In genomic region chrX:32851556-32851955, GRCh38 we compare ENCODE assay signal across 30 cellular contexts.
"Had no signal": no experiment of that assay in that cellular context is flagged by ENCODE, and none has a peak within 500 bp of the region (broad histone marks: within the 10 kb centered on the region; RNA-seq: fewer than 3 reads in every experiment).

No MANE protein-coding gene starts in this region.

- H3K9me3 ChIP-seq: breast epithelium had no signal

- H3K4me1 ChIP-seq: body of pancreas, breast epithelium had no signal

- H3K27me3 ChIP-seq: body of pancreas, brain microvascular endothelial cell had no signal

- ATAC-seq: activated CD8-positive, alpha-beta memory T cell treated with anti-CD3 and anti-CD28 coated beads, Interleukin-2, amount 10 ng/mL, durations not matched to agents 7 days and 5 days; activated CD8-positive, alpha-beta T cell treated with anti-CD3 and anti-CD28 coated beads, Interleukin-2, amount 10 ng/mL, durations not matched to agents 7 days and 5 days; activated naive CD8-positive, alpha-beta T cell treated with anti-CD3 and anti-CD28 coated beads, Interleukin-2, amount 50 U/mL, for 24 hours; body of pancreas had no signal

- H3K36me3 ChIP-seq: brain microvascular endothelial cell, breast epithelium had no signal

- FAIRE-seq: TTC549 had no signal

- DNase-seq: activated B cell treated with CpG ODN at 0.5 μM for 24 hours; activated CD4-positive, alpha-beta memory T cell treated with anti-CD3 and anti-CD28 coated beads, Interleukin-2, amount 10 ng/mL, durations not matched to agents 7 days and 5 days; activated CD4-positive, alpha-beta T cell treated with anti-CD3 and anti-CD28 coated beads for 4 hours; activated CD4-positive, alpha-beta T cell treated with anti-CD3 and anti-CD28 coated beads, Interleukin-2, amount 10 ng/mL, durations not matched to agents 24 days and 14 days; activated CD4-positive, alpha-beta T cell treated with anti-CD3 and anti-CD28 coated beads, Interleukin-2, amount 50 U/mL, for 48 hours; activated CD4-positive, CD25-positive, alpha-beta regulatory T cell treated with anti-CD3 and anti-CD28 coated beads, Interleukin-2, amount 50 U/mL, for 72 hours; activated CD8-positive, alpha-beta memory T cell treated with anti-CD3 and anti-CD28 coated beads for 24 hours; activated CD8-positive, alpha-beta memory T cell treated with anti-CD3 and anti-CD28 coated beads, Interleukin-2, amount 10 ng/mL, durations not matched to agents 7 days and 5 days; activated CD8-positive, alpha-beta memory T cell treated with anti-CD3 and anti-CD28 coated beads, Interleukin-2, amount 50 U/mL, for 48 hours; activated CD8-positive, alpha-beta T cell treated with anti-CD3 and anti-CD28 coated beads, Interleukin-2, amount 10 ng/mL, durations not matched to agents 7 days and 5 days; activated effector memory CD4-positive, alpha-beta T cell treated with Interleukin-2 at 50 U/mL for 16 hours; activated gamma-delta T cell; activated naive CD4-positive, alpha-beta T cell treated with anti-CD3 and anti-CD28 coated beads, Interleukin-2, amount 10 ng/mL, durations not matched to agents 7 days and 5 days; activated naive CD4-positive, alpha-beta T cell treated with Interleukin-2 at 50 U/mL for 16 hours; activated naive CD8-positive, alpha-beta T cell treated with anti-CD3 and anti-CD28 coated beads, Interleukin-2, amount 10 ng/mL, durations not matched to agents 7 days and 5 days; activated naive CD8-positive, alpha-beta T cell treated with anti-CD3 and anti-CD28 coated beads, Interleukin-2, amount 50 U/mL, for 24 hours; activated T-cell treated with anti-CD3 and anti-CD28 coated beads, Interleukin-2, amount 50 U/mL, for 24 hours; activated T-cell treated with anti-CD3 and anti-CD28 coated beads, Interleukin-2, amount 50 U/mL, for 48 hours; amygdala; anterior cingulate cortex; body of pancreas; brain microvascular endothelial cell; central memory CD4-positive, alpha-beta T cell; SW 1271; T-helper 1 cell; T-helper 2 cell; T-helper 9 cell had no signal

- H3K4me3 ChIP-seq: body of pancreas, breast epithelium had no signal

- H3K27ac ChIP-seq: body of pancreas, brain microvascular endothelial cell, breast epithelium, VCaP had no signal
